In the genomic region with DNA sequence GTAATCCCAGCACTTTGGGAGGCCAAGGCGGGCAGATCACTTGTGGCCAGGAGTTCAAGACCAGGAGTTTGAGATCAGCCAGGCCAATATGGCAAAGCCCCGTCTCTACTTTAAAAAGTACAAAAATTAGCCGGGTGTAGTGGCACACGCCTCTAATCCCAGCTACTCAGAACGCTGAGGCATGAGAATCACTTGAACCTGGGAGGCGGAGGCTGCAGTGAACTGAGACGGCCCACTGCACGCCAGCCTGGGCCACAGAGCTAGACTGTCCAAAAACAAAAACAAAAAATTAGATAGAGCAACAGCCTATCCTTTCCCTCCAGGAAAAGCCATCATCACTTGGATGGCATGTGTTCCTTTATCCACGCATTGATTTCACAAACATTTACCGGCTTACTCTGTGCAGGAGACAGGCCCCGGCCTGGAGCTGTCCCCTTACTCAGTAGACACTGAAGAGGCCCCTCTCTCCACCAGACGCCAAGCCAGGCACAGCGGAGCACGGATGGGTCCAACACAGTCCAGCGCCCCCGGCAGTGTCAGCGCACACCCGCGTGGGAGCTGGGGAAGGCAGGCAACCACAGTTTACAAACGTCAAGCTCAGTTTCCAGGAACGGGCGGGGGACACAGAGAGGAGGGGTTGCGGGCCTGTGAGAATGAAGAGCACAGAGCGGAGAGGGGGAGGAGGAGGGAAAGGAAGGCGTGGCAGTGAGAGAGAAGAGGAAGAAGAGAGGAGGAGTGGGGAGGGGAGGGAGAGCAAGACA, we compare ENCODE assay signal across 8 cellular contexts.
DNase-seq lines count a peak whose midpoint lies in the region; ATAC-seq and TF ChIP-seq lines count a peak whose summit lies in the region.

No MANE protein-coding gene starts in this region.

- no peak for DNase-seq in activated CD4-positive, CD25-positive, alpha-beta regulatory T cell treated with anti-CD3 and anti-CD28 coated beads, Interleukin-2, amount 50 U/mL, for 72 hours
- DNase-seq in activated T-helper 1 cell treated with Interleukin-2 at 50 U/mL for 16 hours (ENCODE audit: low read depth) (peak; percentile 30), iris pigment epithelial cell (ENCODE audit: low read depth) (peak; percentile 48), NCI-H146 (lab: John Stamatoyannopoulos, UW) (no peak)
- DNase-seq in stimulated activated CD4-positive, alpha-beta T cell treated with anti-CD3 and anti-CD28 coated beads, TNF-alpha, amount 100 ng/mL, for 4 hours (ENCODE audit: low read depth in 3 of 3) = peak; percentile 13 to 64 (median 61)

- ATAC-seq in activated CD4-positive, CD25-positive, alpha-beta regulatory T cell treated with anti-CD3 and anti-CD28 coated beads, Interleukin-2, amount 50 U/mL, for 24 hours = peak; percentile 39 to 44
- ATAC-seq in SK-N-SH treated with all-trans-retinoic acid at 6 μM for 48 hours (no peak), GM19397 (IDR thresholded peaks at IDR 0.05; ENCODE audit: unreplicated experiment) (no peak)

TF ChIP-seq in SK-N-SH treated with all-trans-retinoic acid at 6 μM for 48 hours, 23 proteins besides CTCF, POLR2A, EP300 and RAD21:
- no peak for TF ChIP-seq ARNTL (CRISPR knock-in tag; IDR thresholded peaks at IDR 0.05; ENCODE audit: borderline replicate concordance, low read depth)
- TF ChIP-seq ZFP3 (CRISPR knock-in tag; IDR thresholded peaks at IDR 0.05) = no peak
- TF ChIP-seq, protein P1, sequence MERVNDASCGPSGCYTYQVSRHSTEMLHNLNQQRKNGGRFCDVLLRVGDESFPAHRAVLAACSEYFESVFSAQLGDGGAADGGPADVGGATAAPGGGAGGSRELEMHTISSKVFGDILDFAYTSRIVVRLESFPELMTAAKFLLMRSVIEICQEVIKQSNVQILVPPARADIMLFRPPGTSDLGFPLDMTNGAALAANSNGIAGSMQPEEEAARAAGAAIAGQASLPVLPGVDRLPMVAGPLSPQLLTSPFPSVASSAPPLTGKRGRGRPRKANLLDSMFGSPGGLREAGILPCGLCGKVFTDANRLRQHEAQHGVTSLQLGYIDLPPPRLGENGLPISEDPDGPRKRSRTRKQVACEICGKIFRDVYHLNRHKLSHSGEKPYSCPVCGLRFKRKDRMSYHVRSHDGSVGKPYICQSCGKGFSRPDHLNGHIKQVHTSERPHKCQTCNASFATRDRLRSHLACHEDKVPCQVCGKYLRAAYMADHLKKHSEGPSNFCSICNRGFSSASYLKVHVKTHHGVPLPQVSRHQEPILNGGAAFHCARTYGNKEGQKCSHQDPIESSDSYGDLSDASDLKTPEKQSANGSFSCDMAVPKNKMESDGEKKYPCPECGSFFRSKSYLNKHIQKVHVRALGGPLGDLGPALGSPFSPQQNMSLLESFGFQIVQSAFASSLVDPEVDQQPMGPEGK (CRISPR knock-in tag; IDR thresholded peaks at IDR 0.05; ENCODE audit: borderline replicate concordance) = no peak
- no peak for TF ChIP-seq ZNF70 (CRISPR knock-in tag; IDR thresholded peaks at IDR 0.05)
- no peak for TF ChIP-seq BACH2 (CRISPR knock-in tag; IDR thresholded peaks at IDR 0.05; ENCODE audit: borderline replicate concordance)
- no peak for TF ChIP-seq SNAI2 (CRISPR knock-in tag; IDR thresholded peaks at IDR 0.05)
- no peak for TF ChIP-seq TCF4 (CRISPR knock-in tag; IDR thresholded peaks at IDR 0.05; ENCODE audit: borderline replicate concordance)
- TF ChIP-seq, protein P2, sequence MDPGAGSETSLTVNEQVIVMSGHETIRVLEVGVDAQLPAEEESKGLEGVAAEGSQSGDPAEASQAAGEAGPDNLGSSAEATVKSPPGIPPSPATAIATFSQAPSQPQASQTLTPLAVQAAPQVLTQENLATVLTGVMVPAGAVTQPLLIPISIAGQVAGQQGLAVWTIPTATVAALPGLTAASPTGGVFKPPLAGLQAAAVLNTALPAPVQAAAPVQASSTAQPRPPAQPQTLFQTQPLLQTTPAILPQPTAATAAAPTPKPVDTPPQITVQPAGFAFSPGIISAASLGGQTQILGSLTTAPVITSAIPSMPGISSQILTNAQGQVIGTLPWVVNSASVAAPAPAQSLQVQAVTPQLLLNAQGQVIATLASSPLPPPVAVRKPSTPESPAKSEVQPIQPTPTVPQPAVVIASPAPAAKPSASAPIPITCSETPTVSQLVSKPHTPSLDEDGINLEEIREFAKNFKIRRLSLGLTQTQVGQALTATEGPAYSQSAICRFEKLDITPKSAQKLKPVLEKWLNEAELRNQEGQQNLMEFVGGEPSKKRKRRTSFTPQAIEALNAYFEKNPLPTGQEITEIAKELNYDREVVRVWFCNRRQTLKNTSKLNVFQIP (CRISPR knock-in tag; IDR thresholded peaks at IDR 0.05; ENCODE audit: borderline replicate concordance, low read depth) = no peak
- TF ChIP-seq, protein P3, sequence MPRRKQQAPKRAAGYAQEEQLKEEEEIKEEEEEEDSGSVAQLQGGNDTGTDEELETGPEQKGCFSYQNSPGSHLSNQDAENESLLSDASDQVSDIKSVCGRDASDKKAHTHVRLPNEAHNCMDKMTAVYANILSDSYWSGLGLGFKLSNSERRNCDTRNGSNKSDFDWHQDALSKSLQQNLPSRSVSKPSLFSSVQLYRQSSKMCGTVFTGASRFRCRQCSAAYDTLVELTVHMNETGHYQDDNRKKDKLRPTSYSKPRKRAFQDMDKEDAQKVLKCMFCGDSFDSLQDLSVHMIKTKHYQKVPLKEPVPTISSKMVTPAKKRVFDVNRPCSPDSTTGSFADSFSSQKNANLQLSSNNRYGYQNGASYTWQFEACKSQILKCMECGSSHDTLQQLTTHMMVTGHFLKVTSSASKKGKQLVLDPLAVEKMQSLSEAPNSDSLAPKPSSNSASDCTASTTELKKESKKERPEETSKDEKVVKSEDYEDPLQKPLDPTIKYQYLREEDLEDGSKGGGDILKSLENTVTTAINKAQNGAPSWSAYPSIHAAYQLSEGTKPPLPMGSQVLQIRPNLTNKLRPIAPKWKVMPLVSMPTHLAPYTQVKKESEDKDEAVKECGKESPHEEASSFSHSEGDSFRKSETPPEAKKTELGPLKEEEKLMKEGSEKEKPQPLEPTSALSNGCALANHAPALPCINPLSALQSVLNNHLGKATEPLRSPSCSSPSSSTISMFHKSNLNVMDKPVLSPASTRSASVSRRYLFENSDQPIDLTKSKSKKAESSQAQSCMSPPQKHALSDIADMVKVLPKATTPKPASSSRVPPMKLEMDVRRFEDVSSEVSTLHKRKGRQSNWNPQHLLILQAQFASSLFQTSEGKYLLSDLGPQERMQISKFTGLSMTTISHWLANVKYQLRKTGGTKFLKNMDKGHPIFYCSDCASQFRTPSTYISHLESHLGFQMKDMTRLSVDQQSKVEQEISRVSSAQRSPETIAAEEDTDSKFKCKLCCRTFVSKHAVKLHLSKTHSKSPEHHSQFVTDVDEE (CRISPR knock-in tag; IDR thresholded peaks at IDR 0.05) = no peak
- no peak for TF ChIP-seq ZNF8 (CRISPR knock-in tag; IDR thresholded peaks at IDR 0.05)
- no peak for TF ChIP-seq ISL1 (CRISPR knock-in tag; IDR thresholded peaks at IDR 0.05)
- no peak for TF ChIP-seq ESRRG (CRISPR knock-in tag; IDR thresholded peaks at IDR 0.05)
- TF ChIP-seq, protein P4, sequence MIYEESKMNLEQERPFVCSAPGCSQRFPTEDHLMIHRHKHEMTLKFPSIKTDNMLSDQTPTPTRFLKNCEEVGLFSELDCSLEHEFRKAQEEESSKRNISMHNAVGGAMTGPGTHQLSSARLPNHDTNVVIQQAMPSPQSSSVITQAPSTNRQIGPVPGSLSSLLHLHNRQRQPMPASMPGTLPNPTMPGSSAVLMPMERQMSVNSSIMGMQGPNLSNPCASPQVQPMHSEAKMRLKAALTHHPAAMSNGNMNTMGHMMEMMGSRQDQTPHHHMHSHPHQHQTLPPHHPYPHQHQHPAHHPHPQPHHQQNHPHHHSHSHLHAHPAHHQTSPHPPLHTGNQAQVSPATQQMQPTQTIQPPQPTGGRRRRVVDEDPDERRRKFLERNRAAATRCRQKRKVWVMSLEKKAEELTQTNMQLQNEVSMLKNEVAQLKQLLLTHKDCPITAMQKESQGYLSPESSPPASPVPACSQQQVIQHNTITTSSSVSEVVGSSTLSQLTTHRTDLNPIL (CRISPR knock-in tag; IDR thresholded peaks at IDR 0.05; ENCODE audit: low read depth) = no peak
- no peak for TF ChIP-seq GLIS3 (CRISPR knock-in tag; IDR thresholded peaks at IDR 0.05)
- TF ChIP-seq, protein P5, sequence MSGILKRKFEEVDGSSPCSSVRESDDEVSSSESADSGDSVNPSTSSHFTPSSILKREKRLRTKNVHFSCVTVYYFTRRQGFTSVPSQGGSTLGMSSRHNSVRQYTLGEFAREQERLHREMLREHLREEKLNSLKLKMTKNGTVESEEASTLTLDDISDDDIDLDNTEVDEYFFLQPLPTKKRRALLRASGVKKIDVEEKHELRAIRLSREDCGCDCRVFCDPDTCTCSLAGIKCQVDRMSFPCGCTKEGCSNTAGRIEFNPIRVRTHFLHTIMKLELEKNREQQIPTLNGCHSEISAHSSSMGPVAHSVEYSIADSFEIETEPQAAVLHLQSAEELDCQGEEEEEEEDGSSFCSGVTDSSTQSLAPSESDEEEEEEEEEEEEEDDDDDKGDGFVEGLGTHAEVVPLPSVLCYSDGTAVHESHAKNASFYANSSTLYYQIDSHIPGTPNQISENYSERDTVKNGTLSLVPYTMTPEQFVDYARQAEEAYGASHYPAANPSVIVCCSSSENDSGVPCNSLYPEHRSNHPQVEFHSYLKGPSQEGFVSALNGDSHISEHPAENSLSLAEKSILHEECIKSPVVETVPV (CRISPR knock-in tag; IDR thresholded peaks at IDR 0.05) = no peak
TF ChIP-seq in SK-N-SH treated with all-trans-retinoic acid at 6 μM for 48 hours: peak in this region for 0.

Comparison
In these comparisons a context has a peak if more than half of its experiments do, and no peak if none do; other contexts are left out.
1. ATAC-seq: peak in activated CD4-positive, CD25-positive, alpha-beta regulatory T cell treated with anti-CD3 and anti-CD28 coated beads, Interleukin-2, amount 50 U/mL, for 24 hours (2 of 2); none in SK-N-SH treated with all-trans-retinoic acid at 6 μM for 48 hours (single experiment) and GM19397 (single experiment).
2. DNase-seq: peak in activated T-helper 1 cell treated with Interleukin-2 at 50 U/mL for 16 hours (single experiment), iris pigment epithelial cell (single experiment) and stimulated activated CD4-positive, alpha-beta T cell treated with anti-CD3 and anti-CD28 coated beads, TNF-alpha, amount 100 ng/mL, for 4 hours (3 of 3); none in activated CD4-positive, CD25-positive, alpha-beta regulatory T cell treated with anti-CD3 and anti-CD28 coated beads, Interleukin-2, amount 50 U/mL, for 72 hours (single experiment) and NCI-H146 (single experiment).